9 cellular contexts compared by ENCODE assay signal in the genomic region with DNA sequence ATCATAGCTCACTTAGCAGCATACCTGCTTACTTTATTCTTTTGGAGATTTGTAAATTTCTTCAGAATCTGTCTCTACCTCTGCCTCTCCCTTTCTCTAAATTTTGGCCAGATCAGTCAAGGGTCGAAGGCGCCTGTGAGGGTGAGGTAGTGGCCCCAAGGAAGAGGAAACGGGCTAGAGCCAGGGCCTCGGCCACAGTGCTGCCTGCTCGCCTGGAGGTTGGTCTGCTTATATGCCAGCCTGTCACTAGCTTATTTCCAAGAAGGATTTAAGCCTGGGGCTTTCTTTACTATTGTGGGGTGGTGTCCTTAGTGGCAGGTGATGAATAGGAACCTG. TPM values are rescaled to one million over a fixed set of nuclear protein-coding genes. Genes with fewer than 3 reads are reported as not detected.
A peak's percentile ranks its signal among the peaks of the same experiment; 100 is the strongest.
DNase-seq lines count a peak whose midpoint lies in the region; ATAC-seq and TF ChIP-seq lines count a peak whose summit lies in the region.
"Had no signal": no experiment of that assay in that cellular context is flagged by ENCODE, and none has a peak within 500 bp of the region (broad histone marks: within the 10 kb centered on the region; RNA-seq: fewer than 3 reads in every experiment).

No MANE protein-coding gene starts in this region.

- no peak overlapping the region for H3K27ac ChIP-seq in CD8-positive, alpha-beta memory T cell (ENCODE audit: low read depth, low read length)
- H3K27ac ChIP-seq in GM23248 (no peak overlapping the region), mesendoderm (ENCODE audit: low read depth, low read length) (no peak overlapping the region)

- CTCF ChIA-PET in CD8-positive, alpha-beta memory T cell (lab: Charles Lee) = interaction anchor here (0.7 to 6.0 kb wide), 37 partner anchors 9 to 498 kb away, joined by 3 to 78 read pairs (median 4); partner anchors contain the start of genes CENPS and PEX14
- CTCF ChIA-PET in WTC11 (lab: Charles Lee) = interaction anchor here (0.7 to 6.7 kb wide), 22 partner anchors 9 to 543 kb away, joined by 3 to 48 read pairs (median 4); partner anchors contain the start of genes CENPS, CORT and PEX14

- no peaks in the 10 kb centered on the region for H3K36me3 ChIP-seq in CD8-positive, alpha-beta memory T cell (ENCODE audit: insufficient read depth, low read length)
- H3K36me3 ChIP-seq in GM23248 (ENCODE audit: low read depth) (no peaks in the 10 kb centered on the region), mesendoderm (ENCODE audit: control insufficient read depth, insufficient read depth, low read length) (peaks cover 2% of the 10 kb centered on the region)

- POLR2A ChIA-PET in CD8-positive, alpha-beta memory T cell (lab: Charles Lee) = interaction anchor here (0.8 kb wide), 1 partner anchor 14 kb away, joined by 3 read pairs; no protein-coding TSS in a partner anchor
- POLR2A ChIA-PET in WTC11 (lab: Charles Lee) = interaction anchor here (1.4 kb wide), 1 partner anchor 19 kb away, joined by 3 read pairs; the partner anchor contains the start of gene PEX14

- H3K23ac ChIP-seq in mesendoderm (ENCODE audit: low read length) = no peak overlapping the region

- H3K27ac Mint-ChIP-seq in CD8-positive, alpha-beta memory T cell = peak overlapping the region in 5 of 8 donors; percentile 91 to 97 (median 96)
- H3K27ac Mint-ChIP-seq in WTC11 = no peak overlapping the region; the same call in 1 of the 2 replicates

- peak overlapping the region; percentile 25 for H3K56ac ChIP-seq in mesendoderm (ENCODE audit: low read length)

- 58 to 66% methylated on average over 5 of the region's 5 CpGs for WGBS in GM23248 (ENCODE audit: low coverage in 1 of 2, low lambda C conversion rate in 2 of 2, missing lambda C conversion rate in 2 of 2), 2 experiments
- no CpG with 5 or more reads among the region's 5 CpGs for WGBS in mesendoderm (ENCODE audit: extremely low coverage, insufficient coverage, low lambda C conversion rate)

- H3K79me2 ChIP-seq in GM23248 (ENCODE audit: insufficient read depth) = peaks cover 93% of the 10 kb centered on the region
- peaks cover 17% of the 10 kb centered on the region for H3K79me2 ChIP-seq in mesendoderm (ENCODE audit: control insufficient read depth, insufficient read depth, low read length)

- peaks cover 45 to 55% (median 48%) of the 10 kb centered on the region in 3 donors for H3K4me1 Mint-ChIP-seq in CD8-positive, alpha-beta memory T cell
- H3K4me1 Mint-ChIP-seq in WTC11 = peaks cover 15% of the 10 kb centered on the region

- no peak overlapping the region for H2BK120ac ChIP-seq in mesendoderm (ENCODE audit: low read depth, low read length)

- no peak overlapping the region for H2AK5ac ChIP-seq in mesendoderm (ENCODE audit: low read length)

- H2BK15ac ChIP-seq in mesendoderm (replicated peaks; ENCODE audit: low read depth) = no peak overlapping the region

- 0 out of 2 replicates have a peak overlapping the region, but pooled peaks have one; percentile 6 for H3K9ac ChIP-seq in GM23248
- H3K9ac ChIP-seq in mesendoderm (ENCODE audit: low read length) = no peak overlapping the region

- in situ Hi-C loops in GM23248 (cut with MboI) = no loop called here

- no peak overlapping the region for H3K4me3 ChIP-seq in CD8-positive, alpha-beta memory T cell (ENCODE audit: low read length)
- no peak overlapping the region for H3K4me3 ChIP-seq in GM23248
- H3K4me3 ChIP-seq in mesendoderm (ENCODE audit: low read length) = no peak overlapping the region

- peak; percentile 38; the same call in 1 of the 2 replicates for ATAC-seq in WTC11

- no peaks in the 10 kb centered on the region for H3K9me3 ChIP-seq in CD8-positive, alpha-beta memory T cell (ENCODE audit: low read length)
- H3K9me3 ChIP-seq in GM23248 (ENCODE audit: low read depth) = no peaks in the 10 kb centered on the region

- H4K8ac ChIP-seq in mesendoderm (ENCODE audit: low read depth, low read length) = no peak overlapping the region

- no peak overlapping the region for H2BK5ac ChIP-seq in mesendoderm (ENCODE audit: low read length)

- no peak overlapping the region for H3K18ac ChIP-seq in mesendoderm (ENCODE audit: low read length)

- no peak for TF ChIP-seq CTCF in WTC11 (IDR thresholded peaks at IDR 0.05)

- peaks cover 18% of the 10 kb centered on the region for H3K4me1 ChIP-seq in CD8-positive, alpha-beta memory T cell (ENCODE audit: insufficient read depth, low read length)
- H3K4me1 ChIP-seq in GM23248 (ENCODE audit: insufficient read depth) = peaks cover 10% of the 10 kb centered on the region
- H3K4me1 ChIP-seq in mesendoderm (ENCODE audit: control insufficient read depth, low read depth, low read length) = peaks cover 2% of the 10 kb centered on the region

- H3K9me2 ChIP-seq in GM23248 (ENCODE audit: insufficient read depth) = no peaks in the 10 kb centered on the region

- H3K79me1 ChIP-seq in mesendoderm (ENCODE audit: low read length) = peaks cover 21% of the 10 kb centered on the region

- H3K4ac ChIP-seq in mesendoderm (ENCODE audit: low read depth, low read length) = no peak overlapping the region

- H3F3A ChIP-seq in GM23248 (ENCODE audit: insufficient read depth) = 0 out of 2 replicates have a peak, but pooled peaks cover 4% of the 10 kb centered on the region

- H3K4me3 Mint-ChIP-seq in CD8-positive, alpha-beta memory T cell = peak overlapping the region in 5 of 7 donors; percentile 85 to 88 (median 87)
- H3K4me3 Mint-ChIP-seq in WTC11 = no peak overlapping the region

- H3K27me3 ChIP-seq in CD8-positive, alpha-beta memory T cell (ENCODE audit: insufficient read depth, low read length, poor library complexity, severe bottlenecking) = no peaks in the 10 kb centered on the region
- no peaks in the 10 kb centered on the region for H3K27me3 ChIP-seq in GM23248 (replicated peaks; ENCODE audit: insufficient read depth)
- H3K27me3 ChIP-seq in mesendoderm (ENCODE audit: insufficient read depth, low read length, poor library complexity) = no peaks in the 10 kb centered on the region

- H4K5ac ChIP-seq in mesendoderm (ENCODE audit: low read length) = no peak overlapping the region

- 0 out of 2 replicates have a peak overlapping the region, but pooled peaks have one; percentile 77 for H2AFZ ChIP-seq in GM23248

- H3K36me3 Mint-ChIP-seq in CD8-positive, alpha-beta memory T cell = peaks cover 0 to 14% (median 4%) of the 10 kb centered on the region in 3 donors
- H3K36me3 Mint-ChIP-seq in WTC11 = no peaks in the 10 kb centered on the region

- no peak for DNase-seq in CD8-positive, alpha-beta memory T cell
- DNase-seq in GM23248 = no peak
- no peak for DNase-seq in WTC11 (ENCODE audit: low spot score)
- no peak for DNase-seq in mesendoderm
- DNase-seq in HUDEP-2 (lab: John Stamatoyannopoulos, UW; ENCODE audit: unreplicated experiment in 76 of 76) = no peak
- no peak for DNase-seq in GOT3 (lab: John Stamatoyannopoulos, UW)
- DNase-seq in GM19238 (ENCODE audit: insufficient read length, low spot score) = no peak
- DNase-seq in GDM1 (lab: John Stamatoyannopoulos, UW) = no peak
- DNase-seq: cortex of kidney had no signal

- H3K27me3 Mint-ChIP-seq in CD8-positive, alpha-beta memory T cell = no peaks in the 10 kb centered on the region
- no peaks in the 10 kb centered on the region for H3K27me3 Mint-ChIP-seq in WTC11 (ENCODE audit: low read depth)

- no peaks in the 10 kb centered on the region for H3K9me3 Mint-ChIP-seq in CD8-positive, alpha-beta memory T cell
- H3K9me3 Mint-ChIP-seq in WTC11 = no peaks in the 10 kb centered on the region

- no peaks in the 10 kb centered on the region for H4K20me1 ChIP-seq in GM23248 (ENCODE audit: insufficient read depth)

- H3K4me2 ChIP-seq in GM23248 (ENCODE audit: unreplicated experiment) = no peak overlapping the region
- H3K4me2 ChIP-seq in mesendoderm (ENCODE audit: low read length) = no peak overlapping the region

TF ChIP-seq in WTC11, 78 proteins besides CTCF, POLR2A, EP300 and RAD21 (continues in another document):
- TF ChIP-seq NFYB (CRISPR knock-in tag; conservative IDR thresholded peaks at IDR 0.05; ENCODE audit: low read depth) = no peak
- no peak for TF ChIP-seq RELA (CRISPR knock-in tag; IDR thresholded peaks at IDR 0.05; ENCODE audit: borderline replicate concordance)

RNA-seq across cellular contexts. Expression of gene PEX14, which starts 19.6 kb away (rescaled TPM):
- 10 to 100 TPM; 18.2 to 22.2 TPM for total RNA-seq in CD8-positive, alpha-beta memory T cell
- 5.1 TPM for polyA plus RNA-seq in CD8-positive, alpha-beta memory T cell
- 13.9 and 16.9 TPM in 2 replicates for total RNA-seq in GM23248 (2014; rRNA removed; shearing (Covaris generic))
- polyA plus RNA-seq in GM23248 (2016; fragmentation: Nextera tagmentation; extraction: Ambion mirVana) = 20.1 and 22.4 TPM in 2 replicates
- total RNA-seq in WTC11 (2021) = 27.3 to 30.5 TPM (median 27.8 TPM) in 3 replicates
- 17.6 TPM for polyA plus RNA-seq in mesendoderm (2013, experiment 1 of 2)
- 18.4 TPM for polyA plus RNA-seq in mesendoderm (2013, experiment 2 of 2)

RNA-seq across cellular contexts. Expression of gene DFFA, which starts 22.1 kb away (rescaled TPM):
- total RNA-seq in CD8-positive, alpha-beta memory T cell = 10 to 100 TPM; 67.7 to 69.1 TPM
- 40.4 TPM for polyA plus RNA-seq in CD8-positive, alpha-beta memory T cell
- total RNA-seq in GM23248 (2014; rRNA removed; shearing (Covaris generic)) = 27.9 and 35.0 TPM in 2 replicates
- 50.3 and 52.5 TPM in 2 replicates for polyA plus RNA-seq in GM23248 (2016; fragmentation: Nextera tagmentation; extraction: Ambion mirVana)
- 86.4 to 86.7 TPM (median 86.5 TPM) in 3 replicates for total RNA-seq in WTC11 (2021)
- 58.7 TPM for polyA plus RNA-seq in mesendoderm (2013, experiment 1 of 2)
- 61.6 TPM for polyA plus RNA-seq in mesendoderm (2013, experiment 2 of 2)

RNA-seq across cellular contexts. Expression of gene CORT, which starts 44.6 kb away (rescaled TPM):
- total RNA-seq in CD8-positive, alpha-beta memory T cell = under 1 TPM in 1 of 2 experiments, not detected in 1; 0.71 TPM
- polyA plus RNA-seq in CD8-positive, alpha-beta memory T cell = not detected
- 0.22 TPM in 1 of 2 replicates, not detected in the other for total RNA-seq in GM23248 (2014; rRNA removed; shearing (Covaris generic))
- 0.33 TPM in 1 of 2 replicates, not detected in the other for polyA plus RNA-seq in GM23248 (2016; fragmentation: Nextera tagmentation; extraction: Ambion mirVana)
- total RNA-seq in WTC11 (2021) = 0.48 to 0.66 TPM (median 0.48 TPM) in 3 replicates
- polyA plus RNA-seq in mesendoderm (2013, experiment 1 of 2) = 0.34 TPM
- 0.36 TPM for polyA plus RNA-seq in mesendoderm (2013, experiment 2 of 2)
